In the genomic region with DNA sequence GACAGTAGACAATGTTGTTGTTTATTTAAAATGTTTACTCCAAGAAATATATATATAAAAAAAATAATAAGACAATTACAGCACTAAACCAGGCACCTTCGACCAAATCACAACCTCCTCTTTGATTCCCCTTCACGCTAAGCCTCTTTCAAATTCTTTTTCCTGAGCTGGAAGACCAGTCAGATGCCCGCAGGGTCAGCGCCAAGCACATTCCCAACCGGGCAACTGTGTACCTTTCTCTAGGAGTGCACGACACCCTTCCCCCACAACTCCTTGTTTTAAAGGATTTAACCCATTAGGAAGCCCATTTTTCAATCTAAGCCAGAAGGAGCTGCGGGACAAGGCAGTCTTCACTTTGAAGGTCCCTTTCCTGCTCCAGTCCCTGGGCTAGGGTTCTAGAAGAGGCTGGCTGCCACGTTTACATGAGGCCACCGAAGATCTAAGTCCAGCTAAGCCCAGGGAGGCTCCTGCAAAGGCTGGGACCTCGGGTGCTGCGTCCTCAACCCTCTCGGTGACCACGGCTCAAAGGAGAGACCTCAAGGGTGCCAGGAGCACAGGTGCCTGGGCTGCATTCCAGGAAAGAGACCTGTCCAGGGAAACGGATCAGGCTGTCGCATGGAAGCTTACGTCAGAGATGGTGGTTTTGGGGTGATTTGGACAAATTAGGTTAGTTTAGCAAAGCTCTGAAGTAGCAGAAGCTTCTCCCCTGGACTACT, we compare ENCODE assay signal across 14 cellular contexts. TPM values are rescaled to one million over a fixed set of nuclear protein-coding genes. Genes with fewer than 3 reads are reported as not detected.
DNase-seq lines count a peak whose midpoint lies in the region; ATAC-seq, FAIRE-seq and TF ChIP-seq lines count a peak whose summit lies in the region.
"Not testable (repeated sequence)": the region's sequence is repeated elsewhere in the genome, so short reads cannot be mapped to it uniquely, and the experiment has no call there.
"Had no signal": no experiment of that assay in that cellular context is flagged by ENCODE, and none has a peak within 500 bp of the region (broad histone marks: within the 10 kb centered on the region; RNA-seq: fewer than 3 reads in every experiment).

No MANE protein-coding gene starts in this region.

- H2AK5ac ChIP-seq in mesenchymal stem cell (ENCODE audit: low read length, severe bottlenecking) = not testable (repeated sequence)

- not testable (repeated sequence) for H4K91ac ChIP-seq in mesenchymal stem cell (ENCODE audit: low read length)

- not testable (repeated sequence) for H2AFZ ChIP-seq in GM23338; K562 (ENCODE audit: low read depth, low read length); mesenchymal stem cell (ENCODE audit: low read depth, low read length)

- not testable (repeated sequence) for H3K4me2 ChIP-seq in GM23338; K562 (ENCODE audit: insufficient read depth, low read length); mesenchymal stem cell (ENCODE audit: low read length, poor library complexity, severe bottlenecking)

- peaks cover 42% of the 10 kb centered on the region for H3K36me3 ChIP-seq in GM23338 (ENCODE audit: insufficient read depth)
- peaks cover 59% of the 10 kb centered on the region for H3K36me3 ChIP-seq in K562 (ENCODE audit: control insufficient read depth, insufficient read depth, low read length)
- H3K36me3 ChIP-seq in bronchial epithelial cell (ENCODE audit: control insufficient read depth, insufficient read depth, low read length) = peaks cover 29% of the 10 kb centered on the region
- peaks cover 52 to 55% of the 10 kb centered on the region in 2 experiments for H3K36me3 ChIP-seq in mesenchymal stem cell (ENCODE audit: control insufficient read depth in 1 of 2, insufficient read depth in 2 of 2, low read depth in 1 of 2, low read length in 2 of 2)

- not testable (repeated sequence) for H2BK15ac ChIP-seq in mesenchymal stem cell (ENCODE audit: low read depth, poor library complexity, severe bottlenecking)

- H3K9me2 ChIP-seq in GM23338 (ENCODE audit: insufficient read depth) = not testable (repeated sequence)

- 78% methylated on average over 15 of the region's 16 CpGs for WGBS in K562 (ENCODE audit: insufficient coverage, low coverage, missing lambda C conversion rate)
- 92% methylated on average over 16 of the region's 16 CpGs for WGBS in mesenchymal stem cell

- H3K23ac ChIP-seq in mesenchymal stem cell (ENCODE audit: low read length in 2 of 2) = not testable (repeated sequence)

- not testable (repeated sequence) for H3K9ac ChIP-seq in K562 (ENCODE audit: insufficient read depth in 1 of 2, low read depth in 2 of 2, low read length in 2 of 2); mesenchymal stem cell (ENCODE audit: low read length)

- peaks cover 53% of the 10 kb centered on the region for H3K27me3 Mint-ChIP-seq in GM23338 (ENCODE audit: insufficient read depth, low read depth, poor library complexity)
- H3K27me3 Mint-ChIP-seq in WTC11 (ENCODE audit: low read depth); neural crest cell (ENCODE audit: low read depth); stimulated activated naive B cell treated with anti-CD40 and anti-IgM and Interleukin-4, amounts not matched to agents 10 μg/mL and 1 μg/mL and 100 μg/mL, for 72 hours: not testable (repeated sequence)

- H4K8ac ChIP-seq in mesenchymal stem cell (ENCODE audit: low read length) = peak overlapping the region; percentile 47

- not testable (repeated sequence) for H3K4ac ChIP-seq in mesenchymal stem cell (ENCODE audit: low read depth in 1 of 2, low read length in 2 of 2)

- not testable (repeated sequence) for H3K9me3 Mint-ChIP-seq in GM23338; WTC11; neural crest cell; stimulated activated naive B cell treated with anti-CD40 and anti-IgM and Interleukin-4, amounts not matched to agents 10 μg/mL and 1 μg/mL and 100 μg/mL, for 72 hours

- H3K27ac Mint-ChIP-seq in GM23338 (peak overlapping the region; percentile 79; the same call in 1 of the 2 replicates), WTC11 (peak overlapping the region; percentile 97), neural crest cell (ENCODE audit: unreplicated experiment) (peak overlapping the region; percentile 78)
- H3K27ac Mint-ChIP-seq in stimulated activated naive B cell treated with anti-CD40 and anti-IgM and Interleukin-4, amounts not matched to agents 10 μg/mL and 1 μg/mL and 100 μg/mL, for 72 hours = peak overlapping the region; percentile 2

- not testable (repeated sequence) for H3K4me1 ChIP-seq in GM23338 (ENCODE audit: insufficient read depth)
- H3K4me1 ChIP-seq in K562 (replicated peaks in 1 of 2; ENCODE audit: control insufficient read depth in 2 of 2, insufficient read depth in 2 of 2, low read length in 2 of 2) = peaks cover 11 to 32% of the 10 kb centered on the region in 2 experiments; a peak in 4 of 5 replicates
- peaks cover 25% of the 10 kb centered on the region for H3K4me1 ChIP-seq in mesenchymal stem cell (ENCODE audit: control insufficient read depth, insufficient read depth, low read depth, low read length)

- not testable (repeated sequence) for TF ChIP-seq CTCF in GM23338 (conservative IDR thresholded peaks at IDR 0.05; ENCODE audit: low read depth in 2 of 2); WTC11 (IDR thresholded peaks at IDR 0.05); K562 (IDR thresholded peaks at IDR 0.05 in 2 of 3, conservative IDR thresholded peaks at IDR 0.05 in 1 of 3; ENCODE audit: insufficient read depth in 2 of 3, low read depth in 1 of 3, low read length in 3 of 3); bronchial epithelial cell (IDR thresholded peaks at IDR 0.05; ENCODE audit: insufficient read depth, low read length, severe bottlenecking); neural crest cell (conservative IDR thresholded peaks at IDR 0.05)

- POLR2A ChIA-PET in WTC11 (lab: Charles Lee) = not testable (repeated sequence)
- POLR2A ChIA-PET in K562 (lab: Yijun Ruan, JAX) = interaction anchor here (0.6 to 2.6 kb wide), 8 partner anchors 10 to 199 kb away, joined by 3 to 14 read pairs (median 4); partner anchors contain the start of gene RCC2

- intact Hi-C loops in K562 (cut with micrococcal nuclease) = loop anchor here (10.0 kb wide), 1 partner anchor 282 kb away; no protein-coding TSS in a partner anchor

- H3K9me1 ChIP-seq in K562 (ENCODE audit: control insufficient read depth, insufficient read depth, low read length) = not testable (repeated sequence)

- not testable (repeated sequence) for DNase-seq in GM23338 (ENCODE audit: low spot score); WTC11 (ENCODE audit: low spot score); K562 (ENCODE audit: extremely low read depth in 1 of 4, low spot score in 3 of 4); bronchial epithelial cell (ENCODE audit: low read depth); mesenchymal stem cell; neural crest cell (ENCODE audit: low read depth, low spot score); stimulated activated naive B cell treated with anti-CD40 and anti-IgM and Interleukin-4, amounts not matched to agents 10 μg/mL and 1 μg/mL and 100 μg/mL, for 72 hours

- not testable (repeated sequence) for TF ChIP-seq EP300 in K562 (IDR thresholded peaks at IDR 0.05; ENCODE audit: low read length)

- in situ Hi-C loops in K562 (cut with MboI) = loop anchor here (10.0 kb wide), 1 partner anchor 282 kb away; no protein-coding TSS in a partner anchor

- H3F3A ChIP-seq in GM23338 (replicated peaks; ENCODE audit: low read depth) = peaks cover 69% of the 10 kb centered on the region

- not testable (repeated sequence) for H2BK12ac ChIP-seq in mesenchymal stem cell (ENCODE audit: low read length in 2 of 2)

- ATAC-seq in GM23338; WTC11; K562; stimulated activated naive B cell treated with anti-CD40 and anti-IgM and Interleukin-4, amounts not matched to agents 10 μg/mL and 1 μg/mL and 100 μg/mL, for 72 hours (replicated peaks): not testable (repeated sequence)

- not testable (repeated sequence) for H3K9me3 ChIP-seq in K562 (replicated peaks; ENCODE audit: control insufficient read depth, insufficient read depth, low read depth, low read length); mesenchymal stem cell (ENCODE audit: control insufficient read depth, low read length)

- TF ChIP-seq RAD21 in K562 (CRISPR knock-in tag; conservative IDR thresholded peaks at IDR 0.05 in 1 of 2, IDR thresholded peaks at IDR 0.05 in 1 of 2) = not testable (repeated sequence)

- not testable (repeated sequence) for FAIRE-seq in K562 (lab: Jason Lieb, UNC)
- peak; percentile 43 for FAIRE-seq in bronchial epithelial cell (lab: Jason Lieb, UNC)

- CTCF ChIA-PET in WTC11 (lab: Charles Lee) (interaction anchor here (0.7 to 2.0 kb wide), 5 partner anchors 24 to 134 kb away, joined by 3 to 6 read pairs (median 3); no protein-coding TSS in a partner anchor), K562 (lab: Yijun Ruan, JAX; ENCODE audit: low intra/inter-chr PET ratio) (interaction anchor here (0.6 to 0.7 kb wide), 3 partner anchors 88 to 347 kb away, joined by 3 to 4 read pairs (median 3); no protein-coding TSS in a partner anchor)

- peak overlapping the region; percentile 82; the same call in 1 of the 2 replicates for H3K27ac ChIP-seq in GM23338 (ENCODE audit: low read depth)
- H3K27ac ChIP-seq in K562 (ENCODE audit: extremely low read depth, low read depth, low read length); mesenchymal stem cell (ENCODE audit: low read length, poor library complexity, severe bottlenecking): not testable (repeated sequence)

- H2BK120ac ChIP-seq in mesenchymal stem cell (ENCODE audit: low read depth, low read length) = not testable (repeated sequence)

- H3K36me3 Mint-ChIP-seq in GM23338 (ENCODE audit: low read depth) (peaks cover 68% of the 10 kb centered on the region), WTC11 (peaks cover 50% of the 10 kb centered on the region), neural crest cell (ENCODE audit: low read depth) (peaks cover 13% of the 10 kb centered on the region)
- H3K36me3 Mint-ChIP-seq in stimulated activated naive B cell treated with anti-CD40 and anti-IgM and Interleukin-4, amounts not matched to agents 10 μg/mL and 1 μg/mL and 100 μg/mL, for 72 hours = peaks cover 33 to 41% of the 10 kb centered on the region in 2 donors

- H4K20me1 ChIP-seq in GM23338 (replicated peaks; ENCODE audit: insufficient read depth) = peaks cover 24% of the 10 kb centered on the region
- not testable (repeated sequence) for H4K20me1 ChIP-seq in K562 (replicated peaks; ENCODE audit: control insufficient read depth, insufficient read depth, low read length)

- not testable (repeated sequence) for H3K18ac ChIP-seq in mesenchymal stem cell (ENCODE audit: low read depth in 1 of 2, low read length in 2 of 2)

- H3K4me1 Mint-ChIP-seq in GM23338 (peaks cover 59% of the 10 kb centered on the region), WTC11 (peaks cover 46% of the 10 kb centered on the region)
- not testable (repeated sequence) for H3K4me1 Mint-ChIP-seq in neural crest cell; stimulated activated naive B cell treated with anti-CD40 and anti-IgM and Interleukin-4, amounts not matched to agents 10 μg/mL and 1 μg/mL and 100 μg/mL, for 72 hours

- TF ChIP-seq POLR2A in K562 (conservative IDR thresholded peaks at IDR 0.05) = not testable (repeated sequence)

- H2BK5ac ChIP-seq in mesenchymal stem cell (ENCODE audit: low read depth, low read length, poor library complexity, severe bottlenecking) = not testable (repeated sequence)

- BruUV-seq in K562 (replicated peaks; lab: Mats Ljungman, UMichigan) = TSS peak; percentile 50

- not testable (repeated sequence) for H3K4me3 Mint-ChIP-seq in GM23338; WTC11; neural crest cell; stimulated activated naive B cell treated with anti-CD40 and anti-IgM and Interleukin-4, amounts not matched to agents 10 μg/mL and 1 μg/mL and 100 μg/mL, for 72 hours

- H3K79me2 ChIP-seq in GM23338 (replicated peaks; ENCODE audit: insufficient read depth) = peaks cover 10% of the 10 kb centered on the region
- not testable (repeated sequence) for H3K79me2 ChIP-seq in K562 (ENCODE audit: control insufficient read depth, insufficient read depth, low read length)

- H3K27me3 ChIP-seq in GM23338 (ENCODE audit: insufficient read depth); K562 (ENCODE audit: control insufficient read depth in 2 of 2, insufficient read depth in 2 of 2, low read length in 2 of 2); bronchial epithelial cell (ENCODE audit: control insufficient read depth, insufficient read depth, low read length); mesenchymal stem cell (ENCODE audit: control insufficient read depth in 1 of 2, insufficient read depth in 1 of 2, low read length in 2 of 2): not testable (repeated sequence)

- not testable (repeated sequence) for H3K14ac ChIP-seq in mesenchymal stem cell (ENCODE audit: low read length in 2 of 2)

- not testable (repeated sequence) for H3K4me3 ChIP-seq in GM23338; K562; bronchial epithelial cell (ENCODE audit: low read depth, low read length); mesenchymal stem cell (ENCODE audit: insufficient read depth in 1 of 2, low read depth in 1 of 2, low read length in 2 of 2)

- H3K79me1 ChIP-seq in mesenchymal stem cell (replicated peaks; ENCODE audit: low read length, poor library complexity, severe bottlenecking) = peaks cover 32% of the 10 kb centered on the region

RNA-seq across cellular contexts. Expression of gene RCC2, which starts 32.6 kb away (rescaled TPM):
- total RNA-seq in GM23338 (2014; rRNA removed; shearing (Covaris generic)) = 367 and 386 TPM in 2 replicates
- 97.1 and 99.3 TPM in 2 replicates for polyA plus RNA-seq in GM23338 (2016; fragmentation: Nextera tagmentation; extraction: Ambion mirVana)
- 377 to 407 TPM (median 395 TPM) in 3 replicates for total RNA-seq in WTC11 (2021)
- 86.3 and 153 TPM in 2 replicates for total RNA-seq in K562 (2011; cell fraction: chromatin; rRNA removed; ENCODE audit: low replicate concordance)
- total RNA-seq in K562 (2011; cell fraction: nucleolus; rRNA removed) = 101 and 112 TPM in 2 replicates
- 95.8 and 102 TPM in 2 replicates for total RNA-seq in K562 (2011; cell fraction: nucleoplasm; rRNA removed)
- total RNA-seq in K562 (2014; rRNA removed) = 111 and 116 TPM in 2 replicates
- total RNA-seq in K562 (2014; rRNA removed; fragmentation: Illumina TruSeq; extraction: Trizol) = 108 and 111 TPM in 2 replicates
- total RNA-seq in K562 (2015; rRNA removed; fragmentation: Illumina TruSeq; extraction: Trizol) = 116 and 117 TPM in 2 replicates
- 258 and 292 TPM in 2 replicates for total RNA-seq in K562 (2021)
- polyA plus RNA-seq in K562 (2011; rRNA removed) = 59.5 and 105 TPM in 2 replicates
- 92.9 and 111 TPM in 2 replicates for polyA plus RNA-seq in K562 (2011; cell fraction: cytosol; rRNA removed)
- polyA plus RNA-seq in K562 (2011; cell fraction: nucleus; rRNA removed) = 136 and 155 TPM in 2 replicates
- polyA plus RNA-seq in K562 (2012) = 151 and 181 TPM in 2 replicates
- polyA plus RNA-seq in K562 (2014; fragmentation: Illumina TruSeq; extraction: Trizol) = 209 and 213 TPM in 2 replicates
- 100 to 1,000 TPM in 1 of 2 experiments, 10 to 100 TPM in 1; 31.8 to 203 TPM for polyA plus RNA-seq in K562 (2014; fragmentation: Nextera tagmentation; extraction: Ambion mirVana)
- 135 and 139 TPM in 2 replicates for polyA plus RNA-seq in K562 (2014; rRNA removed)
- 69.1 and 75.9 TPM in 2 replicates for polyA minus RNA-seq in K562 (2011; rRNA and poly(A)+ RNA removed)
- polyA minus RNA-seq in K562 (2011; cell fraction: cytosol; rRNA and poly(A)+ RNA removed) = 121 and 149 TPM in 2 replicates
- polyA minus RNA-seq in K562 (2011; cell fraction: nucleus; rRNA and poly(A)+ RNA removed) = 21.8 and 35.7 TPM in 2 replicates
- 135 and 152 TPM in 2 replicates for total RNA-seq in bronchial epithelial cell
- 40.7 TPM for polyA plus RNA-seq in mesenchymal stem cell (2013, experiment 1 of 2)
- 39.8 TPM for polyA plus RNA-seq in mesenchymal stem cell (2013, experiment 2 of 2)
- 224 and 225 TPM in 2 replicates for total RNA-seq in neural crest cell

RNA-seq across cellular contexts. Expression of gene PADI6, which starts 34.9 kb away (rescaled TPM):
- not detected in 2 replicates for total RNA-seq in GM23338 (2014; rRNA removed; shearing (Covaris generic))
- polyA plus RNA-seq in GM23338 (2016; fragmentation: Nextera tagmentation; extraction: Ambion mirVana) (not detected in 2 replicates), K562 (2011; rRNA removed) (not detected in 2 replicates), K562 (2014; fragmentation: Illumina TruSeq; extraction: Trizol) (not detected in 2 replicates), K562 (2014; fragmentation: Nextera tagmentation; extraction: Ambion mirVana) (not detected), K562 (2014; rRNA removed) (not detected in 2 replicates)
- total RNA-seq in WTC11 (2021) (not detected in 3 replicates), K562 (2014; rRNA removed) (not detected in 2 replicates), K562 (2014; rRNA removed; fragmentation: Illumina TruSeq; extraction: Trizol) (not detected in 2 replicates), K562 (2015; rRNA removed; fragmentation: Illumina TruSeq; extraction: Trizol) (not detected in 2 replicates), K562 (2021) (not detected in 2 replicates), bronchial epithelial cell (not detected in 2 replicates), neural crest cell (not detected in 2 replicates)
- total RNA-seq in K562 (2011; cell fraction: chromatin; rRNA removed; ENCODE audit: low replicate concordance) = not detected in 2 replicates
- not detected in 2 replicates for total RNA-seq in K562 (2011; cell fraction: nucleolus; rRNA removed)
- not detected in 2 replicates for total RNA-seq in K562 (2011; cell fraction: nucleoplasm; rRNA removed)
- not detected in 2 replicates for polyA plus RNA-seq in K562 (2011; cell fraction: cytosol; rRNA removed)
- not detected in 2 replicates for polyA plus RNA-seq in K562 (2011; cell fraction: nucleus; rRNA removed)
- not detected in 2 replicates for polyA plus RNA-seq in K562 (2012)
- polyA minus RNA-seq in K562 (2011; rRNA and poly(A)+ RNA removed) = not detected in 2 replicates
- not detected in 2 replicates for polyA minus RNA-seq in K562 (2011; cell fraction: cytosol; rRNA and poly(A)+ RNA removed)
- not detected in 2 replicates for polyA minus RNA-seq in K562 (2011; cell fraction: nucleus; rRNA and poly(A)+ RNA removed)
- not detected for polyA plus RNA-seq in mesenchymal stem cell (2013, experiment 1 of 2)
- polyA plus RNA-seq in mesenchymal stem cell (2013, experiment 2 of 2) = not detected
- total RNA-seq: A172; B cell; CD4-positive, CD25-positive, alpha-beta regulatory T cell; CD8-positive, alpha-beta memory T cell; GM23248; HFFc6; HT1080 had no signal
- polyA plus RNA-seq: CD8-positive, alpha-beta memory T cell; GM23248 had no signal

Comparison
In these comparisons a context has a peak if more than half of its experiments do, and no peak if none do; other contexts are left out.
1. H3K27ac Mint-ChIP-seq: peak in every context shown above with its lines; median percentile 97 in WTC11; 79 in GM23338; 78 in neural crest cell; 2 in stimulated activated naive B cell treated with anti-CD40 and anti-IgM and Interleukin-4, amounts not matched to agents 10 μg/mL and 1 μg/mL and 100 μg/mL, for 72 hours.